ENCODE assay signal across 8 cellular contexts in the genomic region with DNA sequence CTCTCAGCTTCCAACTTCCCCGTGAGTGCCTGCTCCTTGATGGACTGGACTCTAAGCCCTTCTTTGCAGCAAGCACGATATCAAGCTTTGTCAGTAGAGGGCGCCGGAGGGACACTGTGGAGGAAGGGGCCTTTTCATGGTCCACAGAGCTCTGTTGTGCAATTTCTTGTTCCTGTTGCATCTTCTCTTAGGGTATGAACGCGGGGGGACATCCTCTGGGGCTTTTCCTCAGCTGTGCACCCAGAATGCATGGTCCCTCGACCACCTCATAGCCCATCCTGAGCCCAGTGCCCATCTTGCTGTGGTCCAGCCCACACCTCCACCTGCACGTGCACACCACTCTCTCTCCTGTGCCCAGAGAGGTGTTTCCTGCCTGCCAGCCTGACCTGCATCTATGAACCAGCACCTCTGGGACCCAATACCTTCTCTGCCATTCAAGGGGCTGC.
DNase-seq lines count a peak whose midpoint lies in the region; ATAC-seq and TF ChIP-seq lines count a peak whose summit lies in the region.

No MANE protein-coding gene starts in this region.

- 7 to 8% (median 7%) methylated on average over 8 of the region's 8 CpGs for WGBS in psoas muscle, 3 donors

- DNase-seq in GM03348 (ENCODE audit: low spot score) (peak; percentile 72), NCI-H1105 (lab: John Stamatoyannopoulos, UW) (peak; percentile 78), SJSA1 (ENCODE audit: low read depth in 1 of 2, low spot score in 2 of 2) (peak; percentile 73 to 85), amniotic epithelial cell (ENCODE audit: low read depth) (peak; percentile 62), left cardiac atrium (peak; percentile 79), psoas muscle (peak; percentile 71 to 81)

- peak; percentile 81 for TF ChIP-seq CTCF in psoas muscle (IDR thresholded peaks at IDR 0.05)

- no peaks in the 10 kb centered on the region for H3K36me3 ChIP-seq in SJSA1
- H3K36me3 ChIP-seq in psoas muscle (ENCODE audit: insufficient read depth in 1 of 2, low read depth in 1 of 2) = no peaks in the 10 kb centered on the region

- ATAC-seq in left cardiac atrium (peak; percentile 76 to 81), psoas muscle (peak; percentile 77 to 84 (median 81)), GM19397 (IDR thresholded peaks at IDR 0.05; ENCODE audit: unreplicated experiment) (no peak), GM21717 (IDR thresholded peaks at IDR 0.05; ENCODE audit: unreplicated experiment) (no peak)

- intact Hi-C loops in left cardiac atrium (cut with DNase I) (loop anchor here in 1 of 2 donors (2.0 to 10.0 kb wide), 3 partner anchors 292 to 558 kb away; a partner anchor contains a TSS), psoas muscle (cut with DNase I) (loop anchor here (2.0 to 10.0 kb wide), 7 partner anchors 294 to 914 kb away; a partner anchor contains a TSS)

- H3K27ac ChIP-seq in SJSA1 (no peak overlapping the region), psoas muscle (no peak overlapping the region)

- no peak overlapping the region for H3K4me3 ChIP-seq in SJSA1
- H3K4me3 ChIP-seq in psoas muscle = no peak overlapping the region

- H3K9me3 ChIP-seq in SJSA1 (replicated peaks) (no peaks in the 10 kb centered on the region; the same call in 1 of the 2 replicates), psoas muscle (no peaks in the 10 kb centered on the region)

- no peaks in the 10 kb centered on the region for H3K27me3 ChIP-seq in SJSA1 (replicated peaks)
- H3K27me3 ChIP-seq in psoas muscle (ENCODE audit: insufficient read depth in 3 of 3, low read length in 2 of 3) = peaks cover 0 to 4% (median 0%) of the 10 kb centered on the region in 3 donors

- H3K4me1 ChIP-seq in SJSA1 (replicated peaks) (peaks cover 16% of the 10 kb centered on the region; the same call in 1 of the 2 replicates), psoas muscle (no peaks in the 10 kb centered on the region)

Comparison
In these comparisons a context has a peak if more than half of its experiments do, and no peak if none do; other contexts are left out.
1. ATAC-seq: peak in left cardiac atrium (2 of 2) and psoas muscle (4 of 4); none in GM19397 (single experiment) and GM21717 (single experiment).
2. Peak in every context shown above with its lines, with median percentiles within 50 percentile points of each other: DNase-seq.